16 cellular contexts compared by ENCODE assay signal in the genomic region with DNA sequence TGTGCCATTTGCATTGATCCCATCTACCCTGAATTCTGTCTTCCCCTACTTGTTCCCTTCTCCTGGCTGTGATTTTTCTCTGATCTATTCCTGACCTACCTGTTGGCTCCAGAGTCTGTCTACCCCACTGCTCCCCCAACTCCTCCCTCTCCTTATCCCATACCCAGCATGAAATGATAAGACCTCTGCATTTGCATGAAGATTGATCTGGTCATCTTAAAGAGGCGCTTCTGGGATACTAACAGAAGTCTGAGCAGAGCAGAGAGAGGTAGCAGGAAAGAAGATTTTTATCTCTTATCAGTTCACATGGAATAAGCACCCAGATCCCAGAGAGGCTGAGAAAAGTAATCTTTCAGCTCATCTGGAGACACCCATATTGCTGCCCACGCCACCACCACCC. TPM values are rescaled to one million over a fixed set of nuclear protein-coding genes. Genes with fewer than 3 reads are reported as not detected.
A peak's percentile ranks its signal among the peaks of the same experiment; 100 is the strongest.
DNase-seq lines count a peak whose midpoint lies in the region; TF ChIP-seq lines count a peak whose summit lies in the region.
"Had no signal": no experiment of that assay in that cellular context is flagged by ENCODE, and none has a peak within 500 bp of the region (broad histone marks: within the 10 kb centered on the region; RNA-seq: fewer than 3 reads in every experiment).

No MANE protein-coding gene starts in this region.

- H3K4me1 ChIP-seq in Karpas-422 (ENCODE audit: low read length), result no peaks in the 10 kb centered on the region
- peaks cover 28% of the 10 kb centered on the region for H3K4me1 ChIP-seq in endodermal cell (ENCODE audit: control insufficient read depth, insufficient read depth, low read length)
- H3K4me1 ChIP-seq in mammary epithelial cell (ENCODE audit: insufficient read depth, low read length), result no peaks in the 10 kb centered on the region
- H3K4me1 ChIP-seq: Caco-2 had no signal

- H3K9me3 ChIP-seq in Karpas-422 (ENCODE audit: low read length) (no peaks in the 10 kb centered on the region), endodermal cell (ENCODE audit: control insufficient read depth, low read length) (no peaks in the 10 kb centered on the region), mammary epithelial cell (replicated peaks; ENCODE audit: insufficient read depth, low read length) (no peaks in the 10 kb centered on the region)
- H3K9me3 ChIP-seq: BE2C, Caco-2 had no signal

- H3K36me3 Mint-ChIP-seq in endodermal cell (ENCODE audit: low read depth) (peaks cover 22% of the 10 kb centered on the region), neural crest cell (ENCODE audit: low read depth) (peaks cover 4% of the 10 kb centered on the region)

- H2AFZ ChIP-seq in Karpas-422 (ENCODE audit: low read length) (no peak overlapping the region), mammary epithelial cell (ENCODE audit: low read depth, low read length) (no peak overlapping the region)
- H2AFZ ChIP-seq: GM23248 had no signal

- H3K27me3 Mint-ChIP-seq in endodermal cell (ENCODE audit: insufficient read depth), result no peaks in the 10 kb centered on the region
- no peaks in the 10 kb centered on the region for H3K27me3 Mint-ChIP-seq in neural crest cell (ENCODE audit: low read depth)
- H3K27me3 Mint-ChIP-seq: CD4-positive, alpha-beta T cell had no signal

- no peak overlapping the region for H3K27ac ChIP-seq in Karpas-422 (ENCODE audit: low read length)
- no peak overlapping the region for H3K27ac ChIP-seq in endodermal cell (ENCODE audit: low read depth, low read length)
- H3K27ac ChIP-seq in mammary epithelial cell (ENCODE audit: insufficient read depth, low read depth, low read length), result no peak overlapping the region
- H3K27ac ChIP-seq: GM23248, HL-60 had no signal

- no peaks in the 10 kb centered on the region for H3K79me2 ChIP-seq in Karpas-422 (ENCODE audit: low read length)
- H3K79me2 ChIP-seq in mammary epithelial cell (ENCODE audit: insufficient read depth, low read length), result no peaks in the 10 kb centered on the region

- peaks cover 39% of the 10 kb centered on the region for H3K4me1 Mint-ChIP-seq in endodermal cell
- peaks cover 1% of the 10 kb centered on the region for H3K4me1 Mint-ChIP-seq in neural crest cell

- CTCF ChIA-PET in mammary epithelial cell (lab: Charles Lee; ENCODE audit: low non-redundant PET), result no interaction called here

- H3K27ac Mint-ChIP-seq in endodermal cell (peak overlapping the region; percentile 64), neural crest cell (ENCODE audit: unreplicated experiment) (peak overlapping the region; percentile 85)
- H3K27ac Mint-ChIP-seq: CD4-positive, alpha-beta T cell had no signal

- DNase-seq in Karpas-422 (peak; percentile 7), endodermal cell (no peak), neural crest cell (ENCODE audit: low read depth, low spot score) (no peak), NCI-H1048 (lab: John Stamatoyannopoulos, UW) (no peak), mammary epithelial cell (no peak)
- no peak for DNase-seq in activated CD4-positive, alpha-beta T cell treated with anti-CD3 and anti-CD28 coated beads for 1 hour
- DNase-seq: ACHN; BE2C; C1 segment of cervical spinal cord; Caco-2; CD4-positive, alpha-beta T cell; GDM1; HCEC 1CT had no signal

- no peak overlapping the region for H3K4me3 Mint-ChIP-seq in endodermal cell
- H3K4me3 Mint-ChIP-seq in neural crest cell, result no peak overlapping the region
- H3K4me3 Mint-ChIP-seq: CD4-positive, alpha-beta T cell had no signal

- BruUV-seq in mammary epithelial cell (replicated peaks; lab: Mats Ljungman, UMichigan), result no TSS peak

- dilution Hi-C loops in mammary epithelial cell (cut with HindIII; ENCODE audit: low sequenced_read_pairs), result no loop called here

- no peak overlapping the region for H3K4me2 ChIP-seq in Karpas-422 (ENCODE audit: low read depth, low read length, poor library complexity, severe bottlenecking)
- no peak overlapping the region for H3K4me2 ChIP-seq in mammary epithelial cell (ENCODE audit: insufficient read depth, low read depth, low read length)

- H3K9me2 ChIP-seq in Karpas-422 (replicated peaks; ENCODE audit: insufficient read depth, low read length), result no peaks in the 10 kb centered on the region

- H3K27me3 ChIP-seq in Karpas-422 (ENCODE audit: low read length), result no peaks in the 10 kb centered on the region
- H3K27me3 ChIP-seq in endodermal cell (ENCODE audit: control insufficient read depth, insufficient read depth, low read length, poor library complexity, severe bottlenecking), result no peaks in the 10 kb centered on the region
- no peaks in the 10 kb centered on the region for H3K27me3 ChIP-seq in mammary epithelial cell (ENCODE audit: insufficient read depth, low read length)
- H3K27me3 ChIP-seq: BE2C had no signal

- H3K9me3 Mint-ChIP-seq in endodermal cell, result peaks cover 2% of the 10 kb centered on the region
- H3K9me3 Mint-ChIP-seq in neural crest cell, result no peaks in the 10 kb centered on the region
- H3K9me3 Mint-ChIP-seq: CD4-positive, alpha-beta T cell had no signal

- H3K4me3 ChIP-seq in Karpas-422 (ENCODE audit: low read length), result no peak overlapping the region
- H3K4me3 ChIP-seq in endodermal cell (ENCODE audit: low read length), result peak overlapping the region; percentile 30
- H3K4me3 ChIP-seq in mammary epithelial cell (replicated peaks in 1 of 3; ENCODE audit: insufficient read depth in 1 of 3, low read depth in 2 of 3, low read length in 3 of 3), result no peak overlapping the region
- H3K4me3 ChIP-seq: GM23248 had no signal

- intact Hi-C loops in mammary epithelial cell (cut with micrococcal nuclease), result no loop called here

- in situ Hi-C loops in mammary epithelial cell (cut with MboI; ENCODE audit: low sequenced_read_pairs in 2 of 2), result no loop called here

- WGBS in endodermal cell (ENCODE audit: insufficient coverage in 1 of 2, insufficient read length in 1 of 2), 2 experiments, result 82 to 100% methylated on average over 1 to 2 of the region's 2 CpGs
- 100% methylated on average over 2 of the region's 2 CpGs for WGBS in mammary epithelial cell (ENCODE audit: low coverage, missing lambda C conversion rate)

- TF ChIP-seq CTCF in endodermal cell (conservative IDR thresholded peaks at IDR 0.05) (no peak), neural crest cell (conservative IDR thresholded peaks at IDR 0.05) (no peak), mammary epithelial cell (conservative IDR thresholded peaks at IDR 0.05 in 1 of 2, IDR thresholded peaks at IDR 0.05 in 1 of 2; ENCODE audit: extremely low read depth in 1 of 2, insufficient read depth in 1 of 2, low read depth in 1 of 2, low read length in 2 of 2) (no peak)

- no peak overlapping the region for H3K9ac ChIP-seq in Karpas-422 (ENCODE audit: low read length)
- peak overlapping the region; percentile 12 for H3K9ac ChIP-seq in endodermal cell (ENCODE audit: extremely low read depth, low read length, poor library complexity, severe bottlenecking)
- H3K9ac ChIP-seq in mammary epithelial cell (ENCODE audit: insufficient read depth, low read length), result no peak overlapping the region
- H3K9ac ChIP-seq: GM23248 had no signal

- H3K36me3 ChIP-seq in Karpas-422 (ENCODE audit: insufficient read depth, low read length) (no peaks in the 10 kb centered on the region), endodermal cell (ENCODE audit: control insufficient read depth, insufficient read depth, low read length) (peaks cover 6% of the 10 kb centered on the region), mammary epithelial cell (ENCODE audit: insufficient read depth, low read length) (no peaks in the 10 kb centered on the region)
- H3K36me3 ChIP-seq: BE2C had no signal

- H4K20me1 ChIP-seq in Karpas-422 (ENCODE audit: insufficient read depth, low read depth, low read length), result no peaks in the 10 kb centered on the region
- H4K20me1 ChIP-seq in mammary epithelial cell (ENCODE audit: insufficient read depth, low read length), result no peaks in the 10 kb centered on the region

RNA-seq across cellular contexts. Expression of a gene that starts 18.3 kb away (rescaled TPM):
- 0.51 and 0.75 TPM in 2 replicates for total RNA-seq in Karpas-422 (2014; rRNA removed; shearing (Covaris generic); ENCODE audit: low replicate concordance)
- 10 to 100 TPM; 38.6 to 54.2 TPM for total RNA-seq in endodermal cell
- polyA plus RNA-seq in endodermal cell (2013, experiment 1 of 2), result 26.4 TPM
- polyA plus RNA-seq in endodermal cell (2013, experiment 2 of 2), result 34.6 TPM
- total RNA-seq in neural crest cell, result 21.5 and 24.2 TPM in 2 replicates
- total RNA-seq in mammary epithelial cell, result 1 to 10 TPM; 1.2 to 2.1 TPM
- 2.4 TPM for polyA plus RNA-seq in mammary epithelial cell
- not detected for polyA minus RNA-seq in mammary epithelial cell

RNA-seq across cellular contexts. Expression of a gene that starts 51.0 kb away (rescaled TPM):
- total RNA-seq in Karpas-422 (2014; rRNA removed; shearing (Covaris generic); ENCODE audit: low replicate concordance), result not detected in 2 replicates
- total RNA-seq in endodermal cell (under 1 TPM; 0.18 to 0.35 TPM), neural crest cell (not detected in 2 replicates), mammary epithelial cell (not detected)
- not detected for polyA plus RNA-seq in endodermal cell (2013, experiment 1 of 2)
- not detected for polyA plus RNA-seq in endodermal cell (2013, experiment 2 of 2)
- not detected for polyA plus RNA-seq in mammary epithelial cell
- not detected for polyA minus RNA-seq in mammary epithelial cell
- total RNA-seq: Caco-2, HT1080 had no signal
